Comparison of ENCODE assay signal across 11 cellular contexts in the genomic region with DNA sequence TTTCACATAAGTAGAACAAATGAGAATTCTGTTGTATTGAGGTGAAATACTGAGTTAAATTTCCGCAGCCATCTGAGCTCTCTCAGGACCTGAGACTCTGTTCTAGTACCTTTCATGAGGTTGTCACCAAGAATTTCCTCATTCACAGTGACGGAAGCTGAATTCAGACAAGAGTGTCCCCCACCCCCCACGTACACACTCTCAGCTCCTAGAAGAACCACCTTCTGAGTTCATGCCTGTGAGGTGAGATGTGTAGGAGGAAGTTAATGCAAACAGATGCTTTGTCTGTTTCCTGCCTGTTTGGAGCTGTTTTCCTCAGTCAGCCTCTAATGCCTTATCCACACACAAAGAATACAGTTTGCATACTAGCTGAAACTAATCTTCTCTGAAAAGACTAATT. TPM values are rescaled to one million over a fixed set of nuclear protein-coding genes. Genes with fewer than 3 reads are reported as not detected.
A peak's percentile ranks its signal among the peaks of the same experiment; 100 is the strongest.
DNase-seq lines count a peak whose midpoint lies in the region; ATAC-seq, FAIRE-seq and TF ChIP-seq lines count a peak whose summit lies in the region.
"Had no signal": no experiment of that assay in that cellular context is flagged by ENCODE, and none has a peak within 500 bp of the region (broad histone marks: within the 10 kb centered on the region; RNA-seq: fewer than 3 reads in every experiment).

No MANE protein-coding gene starts in this region.

- intact Hi-C loops in HepG2 (cut with micrococcal nuclease; ENCODE audit: unreplicated experiment), result no loop called here

- no peaks in the 10 kb centered on the region for H4K20me1 ChIP-seq in BLaER1
- no peaks in the 10 kb centered on the region for H4K20me1 ChIP-seq in HepG2 (ENCODE audit: insufficient read depth, low read length)

- no peak overlapping the region for H3K9ac ChIP-seq in BLaER1
- no peak overlapping the region for H3K9ac ChIP-seq in HepG2 (ENCODE audit: insufficient read depth, low read depth, low read length)

- no peak overlapping the region for H2AFZ ChIP-seq in HepG2 (ENCODE audit: low read length)

- no peak for TF ChIP-seq POLR2A in HepG2 (IDR thresholded peaks at IDR 0.05; ENCODE audit: insufficient read depth in 1 of 2, low read depth in 2 of 2, low read length in 2 of 2)

- H3K4me1 ChIP-seq in BLaER1 (peaks cover 6% of the 10 kb centered on the region; the same call in 1 of the 2 replicates), small intestine (ENCODE audit: control insufficient read depth in 2 of 2, insufficient read depth in 1 of 2, low read depth in 1 of 2, low read length in 1 of 2) (no peaks in the 10 kb centered on the region), HepG2 (ENCODE audit: insufficient read depth, low read length) (peaks cover 26% of the 10 kb centered on the region)
- H3K4me1 ChIP-seq: SJSA1 had no signal

- TF ChIP-seq CTCF in HepG2 (CRISPR knock-in tag; IDR thresholded peaks at IDR 0.05), result no peak

- no peak for TF ChIP-seq RAD21 in HepG2 (CRISPR knock-in tag; IDR thresholded peaks at IDR 0.05)

- DNase-seq in T-helper 2 cell (peak in 4 of 5 experiments; percentile 45 to 82 (median 64)), small intestine (peak; percentile 48), DMS53 treated with DMSO at 0.1 percent for 48 hours (lab: John Stamatoyannopoulos, UW; ENCODE audit: unreplicated experiment) (no peak), HPDE6-E6E7 (ENCODE audit: extremely low spot score) (no peak), HepG2 (ENCODE audit: low spot score) (no peak)
- DNase-seq in activated effector memory CD4-positive, alpha-beta T cell treated with Interleukin-2 at 50 U/mL for 16 hours, result peak; percentile 51
- DNase-seq: cerebellar nuclear complex had no signal

- ATAC-seq in HG03432 (IDR thresholded peaks at IDR 0.05; ENCODE audit: unreplicated experiment) (no peak), HepG2 (no peak)

- H3K27me3 ChIP-seq in BLaER1 (no peaks in the 10 kb centered on the region), small intestine (ENCODE audit: control insufficient read depth in 2 of 2, insufficient read depth in 2 of 2, low read length in 2 of 2) (no peaks in the 10 kb centered on the region), HepG2 (ENCODE audit: control insufficient read depth in 1 of 2, insufficient read depth in 2 of 2, low read length in 2 of 2) (no peaks in the 10 kb centered on the region)

- no peak overlapping the region for H3K4me3 ChIP-seq in BLaER1
- H3K4me3 ChIP-seq in small intestine (ENCODE audit: low read depth in 1 of 2, low read length in 2 of 2), result no peak overlapping the region
- H3K4me3 ChIP-seq in HepG2 (replicated peaks in 1 of 3; ENCODE audit: insufficient read depth in 1 of 3, low read depth in 2 of 3, low read length in 3 of 3), result no peak overlapping the region
- H3K4me3 ChIP-seq: SJSA1 had no signal

- BruUV-seq in HepG2 (replicated peaks; lab: Mats Ljungman, UMichigan), result no TSS peak

- WGBS in small intestine, 3 donors, result 48 to 72% (median 66%) methylated on average over 3 of the region's 3 CpGs
- WGBS in HepG2 (ENCODE audit: low lambda C conversion rate), result 86% methylated on average over 3 of the region's 3 CpGs

- in situ Hi-C loops in HepG2 (cut with HindIII; ENCODE audit: extremely low pct_ligation_motif_present, low pct_unique_long_range_greater_than_20kb), result no loop called here

- H3K4me2 ChIP-seq in BLaER1, result 0 out of 2 replicates have a peak overlapping the region, but pooled peaks have one; percentile 0
- no peak overlapping the region for H3K4me2 ChIP-seq in HepG2 (ENCODE audit: low read depth, low read length)

- TF ChIP-seq EP300 in HepG2 (IDR thresholded peaks at IDR 0.05; ENCODE audit: low read depth in 2 of 2, low read length in 2 of 2) (no peak), HepG2 (CRISPR knock-in tag; IDR thresholded peaks at IDR 0.05; ENCODE audit: borderline replicate concordance) (no peak)

- POLR2A ChIA-PET in HepG2 (lab: Yijun Ruan, JAX), result no interaction called here

- H3K9me3 ChIP-seq in BLaER1 (no peaks in the 10 kb centered on the region), small intestine (ENCODE audit: control insufficient read depth, low read depth) (no peaks in the 10 kb centered on the region), HepG2 (ENCODE audit: low read length) (no peaks in the 10 kb centered on the region)
- H3K9me3 ChIP-seq: SJSA1 had no signal

- no peaks in the 10 kb centered on the region for H3K36me3 ChIP-seq in BLaER1
- peaks cover 0 to 1% of the 10 kb centered on the region in 2 donors for H3K36me3 ChIP-seq in small intestine (ENCODE audit: control insufficient read depth in 2 of 2, insufficient read depth in 2 of 2, low read length in 2 of 2)
- no peaks in the 10 kb centered on the region for H3K36me3 ChIP-seq in HepG2 (replicated peaks in 1 of 2; ENCODE audit: control insufficient read depth in 1 of 2, insufficient read depth in 2 of 2, low read length in 2 of 2)
- H3K36me3 ChIP-seq: SJSA1 had no signal

- no peaks in the 10 kb centered on the region for H3K79me2 ChIP-seq in HepG2 (ENCODE audit: insufficient read depth, low read length)

- no peak for FAIRE-seq in small intestine (lab: Jason Lieb, UNC)
- no peak for FAIRE-seq in HepG2 (lab: Jason Lieb, UNC)

- H3K27ac ChIP-seq in BLaER1, result no peak overlapping the region
- no peak overlapping the region for H3K27ac ChIP-seq in small intestine (ENCODE audit: low read depth in 1 of 2, low read length in 1 of 2)
- H3K27ac ChIP-seq in HepG2 (ENCODE audit: extremely low read length, insufficient read depth, low read length), result no peak overlapping the region
- H3K27ac ChIP-seq: SJSA1 had no signal

- CTCF ChIA-PET in HepG2 (lab: Yijun Ruan, JAX; ENCODE audit: low intra/inter-chr PET ratio, low total read pairs), result no interaction called here

TF ChIP-seq in HepG2, 621 proteins besides CTCF, POLR2A, EP300 and RAD21 (continues in another document):
- TF ChIP-seq SP140L (CRISPR knock-in tag; IDR thresholded peaks at IDR 0.05; ENCODE audit: borderline replicate concordance), result no peak
- TF ChIP-seq NR2F2 (IDR thresholded peaks at IDR 0.05; ENCODE audit: borderline replicate concordance, low read depth), result no peak
- TF ChIP-seq, protein P1, sequence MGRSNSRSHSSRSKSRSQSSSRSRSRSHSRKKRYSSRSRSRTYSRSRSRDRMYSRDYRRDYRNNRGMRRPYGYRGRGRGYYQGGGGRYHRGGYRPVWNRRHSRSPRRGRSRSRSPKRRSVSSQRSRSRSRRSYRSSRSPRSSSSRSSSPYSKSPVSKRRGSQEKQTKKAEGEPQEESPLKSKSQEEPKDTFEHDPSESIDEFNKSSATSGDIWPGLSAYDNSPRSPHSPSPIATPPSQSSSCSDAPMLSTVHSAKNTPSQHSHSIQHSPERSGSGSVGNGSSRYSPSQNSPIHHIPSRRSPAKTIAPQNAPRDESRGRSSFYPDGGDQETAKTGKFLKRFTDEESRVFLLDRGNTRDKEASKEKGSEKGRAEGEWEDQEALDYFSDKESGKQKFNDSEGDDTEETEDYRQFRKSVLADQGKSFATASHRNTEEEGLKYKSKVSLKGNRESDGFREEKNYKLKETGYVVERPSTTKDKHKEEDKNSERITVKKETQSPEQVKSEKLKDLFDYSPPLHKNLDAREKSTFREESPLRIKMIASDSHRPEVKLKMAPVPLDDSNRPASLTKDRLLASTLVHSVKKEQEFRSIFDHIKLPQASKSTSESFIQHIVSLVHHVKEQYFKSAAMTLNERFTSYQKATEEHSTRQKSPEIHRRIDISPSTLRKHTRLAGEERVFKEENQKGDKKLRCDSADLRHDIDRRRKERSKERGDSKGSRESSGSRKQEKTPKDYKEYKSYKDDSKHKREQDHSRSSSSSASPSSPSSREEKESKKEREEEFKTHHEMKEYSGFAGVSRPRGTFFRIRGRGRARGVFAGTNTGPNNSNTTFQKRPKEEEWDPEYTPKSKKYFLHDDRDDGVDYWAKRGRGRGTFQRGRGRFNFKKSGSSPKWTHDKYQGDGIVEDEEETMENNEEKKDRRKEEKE (IDR thresholded peaks at IDR 0.05), result no peak
- TF ChIP-seq, protein P2, sequence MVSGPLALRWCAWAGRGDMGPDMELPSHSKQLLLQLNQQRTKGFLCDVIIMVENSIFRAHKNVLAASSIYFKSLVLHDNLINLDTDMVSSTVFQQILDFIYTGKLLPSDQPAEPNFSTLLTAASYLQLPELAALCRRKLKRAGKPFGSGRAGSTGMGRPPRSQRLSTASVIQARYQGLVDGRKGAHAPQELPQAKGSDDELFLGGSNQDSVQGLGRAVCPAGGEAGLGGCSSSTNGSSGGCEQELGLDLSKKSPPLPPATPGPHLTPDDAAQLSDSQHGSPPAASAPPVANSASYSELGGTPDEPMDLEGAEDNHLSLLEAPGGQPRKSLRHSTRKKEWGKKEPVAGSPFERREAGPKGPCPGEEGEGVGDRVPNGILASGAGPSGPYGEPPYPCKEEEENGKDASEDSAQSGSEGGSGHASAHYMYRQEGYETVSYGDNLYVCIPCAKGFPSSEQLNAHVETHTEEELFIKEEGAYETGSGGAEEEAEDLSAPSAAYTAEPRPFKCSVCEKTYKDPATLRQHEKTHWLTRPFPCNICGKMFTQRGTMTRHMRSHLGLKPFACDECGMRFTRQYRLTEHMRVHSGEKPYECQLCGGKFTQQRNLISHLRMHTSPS (CRISPR knock-in tag; IDR thresholded peaks at IDR 0.05; ENCODE audit: low read depth), result no peak
- no peak for TF ChIP-seq ZNF83 (CRISPR knock-in tag; IDR thresholded peaks at IDR 0.05; ENCODE audit: borderline replicate concordance)

RNA-seq across cellular contexts. Expression of a gene that starts 18.2 kb away (rescaled TPM):
- polyA plus RNA-seq in small intestine (1 to 10 TPM; 5.7 to 9.8 (median 6.3) TPM), HepG2 (2011; rRNA removed) (3.6 and 5.4 TPM in 2 replicates)
- total RNA-seq in HepG2 (2016; rRNA removed; fragmentation: Illumina TruSeq; extraction: Trizol), result 7.8 and 9.7 TPM in 2 replicates
- 2.0 and 2.4 TPM in 2 replicates for total RNA-seq in HepG2 (2016; cell fraction: cytosol; rRNA removed; fragmentation: Illumina TruSeq; extraction: Trizol; ENCODE audit: low read depth)
- total RNA-seq in HepG2 (2016; cell fraction: insoluble cytoplasmic fraction; rRNA removed; fragmentation: Illumina TruSeq; extraction: Trizol), result 5.5 and 8.1 TPM in 2 replicates
- total RNA-seq in HepG2 (2016; cell fraction: membrane; rRNA removed; fragmentation: Illumina TruSeq; extraction: Trizol), result 4.5 and 5.8 TPM in 2 replicates
- total RNA-seq in HepG2 (2016; cell fraction: nucleus; rRNA removed; fragmentation: Illumina TruSeq; extraction: Trizol), result 11.3 TPM in 2 replicates
- 2.9 and 4.3 TPM in 2 replicates for polyA plus RNA-seq in HepG2 (2011; cell fraction: cytosol; rRNA removed)
- 11.5 and 12.3 TPM in 2 replicates for polyA plus RNA-seq in HepG2 (2011; cell fraction: nucleus; rRNA removed)
- polyA plus RNA-seq in HepG2 (2012), result 0.90 and 2.5 TPM in 2 replicates
- polyA plus RNA-seq in HepG2 (2016; cell fraction: cytosol; fragmentation: Illumina TruSeq; extraction: Trizol; ENCODE audit: low read depth), result 1.7 and 1.9 TPM in 2 replicates
- 7.0 and 7.5 TPM in 2 replicates for polyA plus RNA-seq in HepG2 (2016; cell fraction: insoluble cytoplasmic fraction; fragmentation: Illumina TruSeq; extraction: Trizol; ENCODE audit: low read depth)
- 4.2 and 5.0 TPM in 2 replicates for polyA plus RNA-seq in HepG2 (2016; cell fraction: membrane; fragmentation: Illumina TruSeq; extraction: Trizol; ENCODE audit: low read depth)
- 16.4 and 16.8 TPM in 2 replicates for polyA plus RNA-seq in HepG2 (2016; cell fraction: nucleus; fragmentation: Illumina TruSeq; extraction: Trizol; ENCODE audit: insufficient read depth, low read depth)
- 3.1 and 11.3 TPM in 2 replicates for polyA minus RNA-seq in HepG2 (2011; rRNA and poly(A)+ RNA removed; ENCODE audit: low replicate concordance)
- polyA minus RNA-seq in HepG2 (2011; cell fraction: cytosol; rRNA and poly(A)+ RNA removed), result 2.3 and 2.5 TPM in 2 replicates
- polyA minus RNA-seq in HepG2 (2011; cell fraction: nucleus; rRNA and poly(A)+ RNA removed), result 3.5 and 3.7 TPM in 2 replicates
- total RNA-seq: osteoblast, SJSA1 had no signal

Comparison
In these comparisons a context has a peak if more than half of its experiments do, and no peak if none do; other contexts are left out.
1. DNase-seq: peak in T-helper 2 cell (4 of 5), activated effector memory CD4-positive, alpha-beta T cell treated with Interleukin-2 at 50 U/mL for 16 hours (single experiment) and small intestine (single experiment); none in DMS53 treated with DMSO at 0.1 percent for 48 hours (single experiment), HPDE6-E6E7 (single experiment) and HepG2 (single experiment).